1 cellular context compared by ENCODE assay signal in genomic region chr7:150367677-150368097, GRCh38.
TF ChIP-seq lines count a peak whose summit lies in the region.

No MANE protein-coding gene starts in this region.

TF ChIP-seq in HEK293, 187 proteins besides CTCF, POLR2A, EP300 and RAD21 (continued from another document):
- TF ChIP-seq REST (tag by site-specific recombination; IDR thresholded peaks at IDR 0.05) (no peak), SCRT2 (tag by site-specific recombination; IDR thresholded peaks at IDR 0.05) (peak; percentile 63; the same call in 1 of the 2 replicates), INSM2 (tag by site-specific recombination; IDR thresholded peaks at IDR 0.05) (0 out of 2 replicates have a peak, but pooled peaks have one; percentile 35), PRDM6 (tag by site-specific recombination; IDR thresholded peaks at IDR 0.05) (peak; percentile 95), ZNF223 (tag by site-specific recombination; IDR thresholded peaks at IDR 0.05) (no peak)
